19 cellular contexts compared by ENCODE assay signal in the genomic region with DNA sequence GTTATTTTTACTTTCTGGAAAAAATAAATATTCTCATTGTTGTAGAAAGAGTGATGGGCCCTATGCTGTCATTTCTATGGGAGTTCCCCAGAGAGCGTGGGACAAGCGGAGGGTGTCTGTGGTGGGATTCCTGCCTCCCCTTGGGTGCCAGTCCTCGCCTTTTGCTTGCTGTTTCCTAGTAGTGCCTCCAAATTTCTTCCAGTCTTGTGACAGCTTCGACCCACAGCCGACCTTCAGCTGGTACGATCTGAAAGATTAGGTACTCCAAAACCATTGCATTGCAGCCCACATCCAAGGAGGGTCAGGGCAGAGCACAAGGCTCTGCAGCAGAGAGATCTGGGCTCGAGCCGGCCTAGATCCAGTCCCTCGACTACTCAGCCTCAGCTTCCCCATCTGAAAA. TPM values are rescaled to one million over a fixed set of nuclear protein-coding genes. Genes with fewer than 3 reads are reported as not detected.
A peak's percentile ranks its signal among the peaks of the same experiment; 100 is the strongest.
DNase-seq lines count a peak whose midpoint lies in the region; ATAC-seq and TF ChIP-seq lines count a peak whose summit lies in the region.
"Had no signal": no experiment of that assay in that cellular context is flagged by ENCODE, and none has a peak within 500 bp of the region (broad histone marks: within the 10 kb centered on the region; RNA-seq: fewer than 3 reads in every experiment).

No MANE protein-coding gene starts in this region.

- no peaks in the 10 kb centered on the region for H3K9me3 ChIP-seq in psoas muscle
- H3K9me3 ChIP-seq in upper lobe of right lung, result no peaks in the 10 kb centered on the region
- H3K9me3 ChIP-seq: BLaER1 had no signal

- H3K4me3 ChIP-seq in psoas muscle (no peak overlapping the region), upper lobe of right lung (no peak overlapping the region)
- H3K4me3 ChIP-seq: BLaER1 had no signal

- peak overlapping the region in 3 of 5 experiments; percentile 56 to 69 (median 69) for H3K27ac Mint-ChIP-seq in brain

- H3K36me3 Mint-ChIP-seq in brain, result peaks cover 29% of the 10 kb centered on the region

- no peak overlapping the region for H3K4me3 Mint-ChIP-seq in brain

- H3K36me3 ChIP-seq in psoas muscle (ENCODE audit: insufficient read depth in 1 of 2, low read depth in 1 of 2), result peaks cover 0 to 9% of the 10 kb centered on the region in 2 donors
- H3K36me3 ChIP-seq in upper lobe of right lung, result peaks cover 6% of the 10 kb centered on the region
- H3K36me3 ChIP-seq: BLaER1 had no signal

- WGBS in psoas muscle, 3 donors, result 76 to 87% (median 84%) methylated on average over 9 of the region's 9 CpGs

- H3K4me1 Mint-ChIP-seq in brain, result peaks cover 63% of the 10 kb centered on the region

- intact Hi-C loops in psoas muscle (cut with DNase I), result no loop called here
- intact Hi-C loops in upper lobe of right lung (cut with DNase I), result no loop called here

- peak overlapping the region; percentile 90 for H3K27ac ChIP-seq in psoas muscle
- H3K27ac ChIP-seq in upper lobe of right lung, result no peak overlapping the region
- H3K27ac ChIP-seq: BLaER1, RWPE1 had no signal

- no peaks in the 10 kb centered on the region for H3K27me3 Mint-ChIP-seq in brain

- H3K9me3 Mint-ChIP-seq in brain, result no peaks in the 10 kb centered on the region

- H3K27me3 ChIP-seq in psoas muscle (ENCODE audit: insufficient read depth in 3 of 3, low read length in 2 of 3) (no peaks in the 10 kb centered on the region), upper lobe of right lung (no peaks in the 10 kb centered on the region)
- H3K27me3 ChIP-seq: BLaER1 had no signal

- ATAC-seq in psoas muscle (no peak), upper lobe of right lung (no peak)
- ATAC-seq in stimulated activated naive CD8-positive, alpha-beta T cell treated with anti-CD3 and anti-CD28 coated beads, Interleukin-15, Interleukin-2, amounts not matched to agents 100 U/mL and 50 U/mL, for 24 hours, result no peak

- DNase-seq in ecto neural progenitor cell (ENCODE audit: low spot score) (peak; percentile 28), psoas muscle (peak in 1 of 2 donors; percentile 9), upper lobe of right lung (peak; percentile 41), CD1c-positive myeloid dendritic cell (ENCODE audit: extremely low spot score) (no peak)
- no peak for DNase-seq in stimulated activated naive CD8-positive, alpha-beta T cell treated with anti-CD3 and anti-CD28 coated beads, Interleukin-15, Interleukin-2, amounts not matched to agents 100 U/mL and 50 U/mL, for 24 hours
- DNase-seq in stimulated activated CD4-positive, alpha-beta T cell treated with anti-CD3 and anti-CD28 coated beads, Interleukin-4, amount 100 ng/mL, for 1 hour, result no peak
- DNase-seq: EL; H7; KG1; NCI-H1092; NCI-H1694; NCI-H2107; NCI-H226; NCI-H526; NK-92 treated with Interleukin-12 subunit alpha and Interleukin-12 subunit beta, amount 100 ng/mL, for 24 hours; OCI-M1 had no signal

- TF ChIP-seq CTCF in brain (conservative IDR thresholded peaks at IDR 0.05), result no peak
- no peak for TF ChIP-seq CTCF in psoas muscle (IDR thresholded peaks at IDR 0.05)
- no peak for TF ChIP-seq CTCF in upper lobe of right lung (IDR thresholded peaks at IDR 0.05)

- H3K4me1 ChIP-seq in psoas muscle (peaks cover 57% of the 10 kb centered on the region), upper lobe of right lung (peaks cover 16% of the 10 kb centered on the region)

RNA-seq across cellular contexts. Expression of a gene that starts 58.9 kb away (rescaled TPM):
- polyA plus RNA-seq in brain (ENCODE audit: insufficient read depth, low read depth, low replicate concordance) (30.2 TPM), psoas muscle (under 1 TPM; 0.13 to 0.59 (median 0.58) TPM)
- total RNA-seq in psoas muscle (1 to 10 TPM in 2 of 4 donors, under 1 TPM in 2; 0.34 to 1.3 (median 0.73) TPM), upper lobe of right lung (15.2 TPM)

Comparison
In these comparisons a context has a peak if more than half of its experiments do, and no peak if none do; other contexts are left out.
1. DNase-seq: peak in ecto neural progenitor cell (single experiment) and upper lobe of right lung (single experiment); none in stimulated activated naive CD8-positive, alpha-beta T cell treated with anti-CD3 and anti-CD28 coated beads, Interleukin-15, Interleukin-2, amounts not matched to agents 100 U/mL and 50 U/mL, for 24 hours (single experiment), CD1c-positive myeloid dendritic cell (single experiment) and stimulated activated CD4-positive, alpha-beta T cell treated with anti-CD3 and anti-CD28 coated beads, Interleukin-4, amount 100 ng/mL, for 1 hour (single experiment).